In the genomic region with DNA sequence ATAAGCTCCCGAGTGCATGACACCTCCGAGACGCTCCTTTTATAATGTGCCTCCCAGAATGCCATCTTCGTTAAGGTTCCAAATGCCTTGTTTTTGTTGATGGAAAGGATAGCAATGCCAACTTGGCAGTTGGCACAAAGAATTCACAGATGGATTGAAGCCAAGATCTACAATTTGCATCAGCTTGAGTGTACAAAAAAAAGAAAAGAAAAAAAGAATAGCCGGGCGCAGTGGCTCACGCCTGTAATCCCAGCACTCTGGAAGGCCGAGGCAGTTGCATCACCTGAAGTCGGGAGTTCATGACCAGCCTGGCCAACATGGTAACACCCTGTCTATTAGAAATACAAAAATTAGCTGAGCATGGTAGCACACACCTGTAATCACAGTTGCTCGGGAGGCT, we compare ENCODE assay signal across 14 cellular contexts. TPM values are rescaled to one million over a fixed set of nuclear protein-coding genes. Genes with fewer than 3 reads are reported as not detected.
A peak's percentile ranks its signal among the peaks of the same experiment; 100 is the strongest.
DNase-seq lines count a peak whose midpoint lies in the region; ATAC-seq and TF ChIP-seq lines count a peak whose summit lies in the region.
"Had no signal": no experiment of that assay in that cellular context is flagged by ENCODE, and none has a peak within 500 bp of the region (broad histone marks: within the 10 kb centered on the region; RNA-seq: fewer than 3 reads in every experiment).

No MANE protein-coding gene starts in this region.

- peaks cover 0 to 6% (median 0%) of the 10 kb centered on the region in 7 donors for H3K4me1 Mint-ChIP-seq in naive thymus-derived CD4-positive, alpha-beta T cell
- peaks cover 38% of the 10 kb centered on the region for H3K4me1 Mint-ChIP-seq in neural progenitor cell
- H3K4me1 Mint-ChIP-seq: activated CD4-positive, alpha-beta memory T cell treated with anti-CD3 and anti-CD28 coated beads, Interleukin-2, amount 10 ng/mL, durations not matched to agents 7 days and 5 days had no signal

- TF ChIP-seq CTCF in body of pancreas (IDR thresholded peaks at IDR 0.05) (no peak), neural progenitor cell (IDR thresholded peaks at IDR 0.05) (no peak)

- peaks cover 87% of the 10 kb centered on the region for H4K20me1 ChIP-seq in neural progenitor cell (ENCODE audit: low read depth)

- H3K4me1 ChIP-seq in body of pancreas (peaks cover 77% of the 10 kb centered on the region), neural progenitor cell (peaks cover 12% of the 10 kb centered on the region)
- H3K4me1 ChIP-seq in naive thymus-derived CD4-positive, alpha-beta T cell (ENCODE audit: control insufficient read depth in 2 of 2, insufficient read depth in 2 of 2, low read length in 2 of 2) = no peaks in the 10 kb centered on the region

- H3K9ac ChIP-seq in neural progenitor cell = no peak overlapping the region

- peaks cover 9% of the 10 kb centered on the region for H3F3A ChIP-seq in neural progenitor cell (ENCODE audit: low read depth)

- no peaks in the 10 kb centered on the region for H3K36me3 Mint-ChIP-seq in naive thymus-derived CD4-positive, alpha-beta T cell
- peaks cover 19% of the 10 kb centered on the region for H3K36me3 Mint-ChIP-seq in neural progenitor cell

- ATAC-seq in body of pancreas (peak; percentile 21), HG02938 (IDR thresholded peaks at IDR 0.05; ENCODE audit: unreplicated experiment) (no peak)
- ATAC-seq in naive thymus-derived CD4-positive, alpha-beta T cell = no peak
- ATAC-seq: stimulated activated naive CD8-positive, alpha-beta T cell treated with anti-CD3 and anti-CD28 coated beads, Interleukin-15, amount 100 ng/mL, for 72 hours had no signal

- H3K36me3 ChIP-seq in body of pancreas (replicated peaks in 1 of 2; ENCODE audit: insufficient read depth in 1 of 2, low read depth in 2 of 2) = no peaks in the 10 kb centered on the region
- H3K36me3 ChIP-seq in naive thymus-derived CD4-positive, alpha-beta T cell (ENCODE audit: control insufficient read depth in 2 of 3, insufficient read depth in 3 of 3, low read length in 3 of 3) = no peaks in the 10 kb centered on the region
- H3K36me3 ChIP-seq in neural progenitor cell = no peaks in the 10 kb centered on the region
- H3K36me3 ChIP-seq: spleen had no signal

- POLR2A ChIA-PET in naive thymus-derived CD4-positive, alpha-beta T cell (lab: Charles Lee) = no interaction called here

- intact Hi-C loops in body of pancreas (cut with DNase I) = no loop called here
- intact Hi-C loops in naive thymus-derived CD4-positive, alpha-beta T cell (cut with micrococcal nuclease) = no loop called here

- WGBS in body of pancreas, 2 donors = 27 to 31% methylated on average over 10 of the region's 10 CpGs

- peaks cover 0 to 10% (median 0%) of the 10 kb centered on the region in 5 donors for H3K27me3 Mint-ChIP-seq in naive thymus-derived CD4-positive, alpha-beta T cell
- H3K27me3 Mint-ChIP-seq in neural progenitor cell (ENCODE audit: insufficient read depth, low read depth) = peaks cover 2% of the 10 kb centered on the region
- H3K27me3 Mint-ChIP-seq: stimulated activated naive CD8-positive, alpha-beta T cell treated with anti-CD3 and anti-CD28 coated beads, Interleukin-15, amount 100 ng/mL, for 72 hours had no signal

- H3K4me3 Mint-ChIP-seq in naive thymus-derived CD4-positive, alpha-beta T cell = no peak overlapping the region
- no peak overlapping the region for H3K4me3 Mint-ChIP-seq in neural progenitor cell
- H3K4me3 Mint-ChIP-seq: activated CD4-positive, alpha-beta memory T cell treated with anti-CD3 and anti-CD28 coated beads, Interleukin-2, amount 10 ng/mL, durations not matched to agents 7 days and 5 days; stimulated activated naive CD8-positive, alpha-beta T cell treated with anti-CD3 and anti-CD28 coated beads, Interleukin-15, amount 100 ng/mL, for 72 hours had no signal

- H3K4me2 ChIP-seq in neural progenitor cell = no peak overlapping the region

- H3K9me3 ChIP-seq in body of pancreas (no peaks in the 10 kb centered on the region), neural progenitor cell (ENCODE audit: low read depth) (no peaks in the 10 kb centered on the region)
- H3K9me3 ChIP-seq in naive thymus-derived CD4-positive, alpha-beta T cell (ENCODE audit: control insufficient read depth in 2 of 3, low read length in 3 of 3) = no peaks in the 10 kb centered on the region
- H3K9me3 ChIP-seq: spleen had no signal

- H3K9me3 Mint-ChIP-seq in naive thymus-derived CD4-positive, alpha-beta T cell = no peaks in the 10 kb centered on the region
- H3K9me3 Mint-ChIP-seq in neural progenitor cell = peaks cover 3% of the 10 kb centered on the region
- H3K9me3 Mint-ChIP-seq: activated CD4-positive, alpha-beta memory T cell treated with anti-CD3 and anti-CD28 coated beads, Interleukin-2, amount 10 ng/mL, durations not matched to agents 7 days and 5 days; activated T-helper 2 cell treated with anti-CD3 and anti-CD28 coated beads, Interferon-gamma antibody, Interleukin-2, Interleukin-4, amounts not matched to agents 10 μg/mL and 5 μg/mL and 100 μg/mL, durations not matched to agents 14 hours and 24 hours and 36 hours; stimulated activated naive CD8-positive, alpha-beta T cell treated with anti-CD3 and anti-CD28 coated beads, Interleukin-15, amount 100 ng/mL, for 72 hours had no signal

- H3K4me3 ChIP-seq in body of pancreas = no peak overlapping the region
- H3K4me3 ChIP-seq in naive thymus-derived CD4-positive, alpha-beta T cell (ENCODE audit: low read length) = no peak overlapping the region
- no peak overlapping the region for H3K4me3 ChIP-seq in neural progenitor cell
- H3K4me3 ChIP-seq: SK-N-MC, spleen had no signal

- H2AFZ ChIP-seq in neural progenitor cell (replicated peaks) = no peak overlapping the region

- no peak overlapping the region for H3K27ac Mint-ChIP-seq in naive thymus-derived CD4-positive, alpha-beta T cell
- no peak overlapping the region for H3K27ac Mint-ChIP-seq in neural progenitor cell
- H3K27ac Mint-ChIP-seq: activated CD4-positive, alpha-beta memory T cell treated with anti-CD3 and anti-CD28 coated beads, Interleukin-2, amount 10 ng/mL, durations not matched to agents 7 days and 5 days; activated T-helper 2 cell treated with anti-CD3 and anti-CD28 coated beads, Interferon-gamma antibody, Interleukin-2, Interleukin-4, amounts not matched to agents 10 μg/mL and 5 μg/mL and 100 μg/mL, durations not matched to agents 14 hours and 24 hours and 36 hours; stimulated activated naive CD8-positive, alpha-beta T cell treated with anti-CD3 and anti-CD28 coated beads, Interleukin-15, amount 100 ng/mL, for 72 hours had no signal

- H3K27me3 ChIP-seq in body of pancreas (no peaks in the 10 kb centered on the region), neural progenitor cell (no peaks in the 10 kb centered on the region)
- no peaks in the 10 kb centered on the region for H3K27me3 ChIP-seq in naive thymus-derived CD4-positive, alpha-beta T cell (ENCODE audit: control insufficient read depth in 2 of 2, insufficient read depth in 2 of 2, low read length in 2 of 2)
- H3K27me3 ChIP-seq: spleen had no signal

- TF ChIP-seq POLR2A in body of pancreas (IDR thresholded peaks at IDR 0.05) = no peak

- DNase-seq in DMS79 (lab: John Stamatoyannopoulos, UW) (peak; percentile 37), NCI-H2029 (lab: John Stamatoyannopoulos, UW) (peak; percentile 48), body of pancreas (peak; percentile 63 to 76 (median 68)), renal cortical epithelial cell (ENCODE audit: low read depth) (peak; percentile 47), iPS-NIHi7 (ENCODE audit: extremely low spot score) (no peak), neural progenitor cell (ENCODE audit: low spot score) (no peak)
- no peak for DNase-seq in naive thymus-derived CD4-positive, alpha-beta T cell
- DNase-seq: activated CD4-positive, alpha-beta memory T cell treated with anti-CD3 and anti-CD28 coated beads, Interleukin-2, amount 10 ng/mL, durations not matched to agents 7 days and 5 days; H7; spleen; stimulated activated naive CD8-positive, alpha-beta T cell treated with anti-CD3 and anti-CD28 coated beads, Interleukin-15, amount 100 ng/mL, for 72 hours had no signal

- peak overlapping the region; percentile 27 to 95 (median 92) for H3K27ac ChIP-seq in body of pancreas
- H3K27ac ChIP-seq in naive thymus-derived CD4-positive, alpha-beta T cell (ENCODE audit: low read depth, low read length) = no peak overlapping the region
- no peak overlapping the region for H3K27ac ChIP-seq in neural progenitor cell
- H3K27ac ChIP-seq: SK-N-MC had no signal

- peaks cover 76% of the 10 kb centered on the region for H3K79me2 ChIP-seq in neural progenitor cell (ENCODE audit: low read depth)

- CTCF ChIA-PET in naive thymus-derived CD4-positive, alpha-beta T cell (lab: Charles Lee) = interaction anchor here (0.7 kb wide), 1 partner anchor 111 kb away, joined by 3 read pairs; no protein-coding TSS in a partner anchor

RNA-seq across cellular contexts. Expression of a gene that starts 7.6 kb away (rescaled TPM):
- total RNA-seq in body of pancreas = 10 to 100 TPM; 21.0 to 37.2 TPM
- total RNA-seq in renal cortical epithelial cell = 30.4 and 257 TPM in 2 replicates
- total RNA-seq in naive thymus-derived CD4-positive, alpha-beta T cell = 1 to 10 TPM in 4 of 5 experiments, under 1 TPM in 1; 0.95 to 2.5 (median 1.6) TPM
- polyA plus RNA-seq in naive thymus-derived CD4-positive, alpha-beta T cell = under 1 TPM; 0.44 to 0.85 TPM
- total RNA-seq in neural progenitor cell (ENCODE audit: low replicate concordance) = 21.2 and 34.8 TPM in 2 replicates

RNA-seq across cellular contexts. Expression of a gene that starts 8.4 kb away (rescaled TPM):
- total RNA-seq in body of pancreas = 10 to 100 TPM in 1 of 2 donors, 1 to 10 TPM in 1; 2.9 to 13.5 TPM
- total RNA-seq in renal cortical epithelial cell = 1.4 and 23.4 TPM in 2 replicates
- total RNA-seq in naive thymus-derived CD4-positive, alpha-beta T cell = 1 to 10 TPM in 2 of 5 experiments, under 1 TPM in 3; 0.43 to 3.0 (median 0.79) TPM
- not detected for polyA plus RNA-seq in naive thymus-derived CD4-positive, alpha-beta T cell
- total RNA-seq in neural progenitor cell (ENCODE audit: low replicate concordance) = 7.7 and 11.8 TPM in 2 replicates
- total RNA-seq: activated CD4-positive, alpha-beta memory T cell treated with anti-CD3 and anti-CD28 coated beads, Interleukin-2, amount 10 ng/mL, durations not matched to agents 7 days and 5 days; activated T-helper 2 cell treated with anti-CD3 and anti-CD28 coated beads, Interferon-gamma antibody, Interleukin-2, Interleukin-4, amounts not matched to agents 10 μg/mL and 5 μg/mL and 100 μg/mL, durations not matched to agents 14 hours and 24 hours and 36 hours had no signal

Comparison
In these comparisons a context has a peak if more than half of its experiments do, and no peak if none do; other contexts are left out.
1. DNase-seq: peak in DMS79 (single experiment), NCI-H2029 (single experiment), body of pancreas (4 of 4) and renal cortical epithelial cell (single experiment); none in naive thymus-derived CD4-positive, alpha-beta T cell (0 of 9), iPS-NIHi7 (single experiment) and neural progenitor cell (single experiment).
2. H3K27ac ChIP-seq: peak in body of pancreas (4 of 4); none in naive thymus-derived CD4-positive, alpha-beta T cell (single experiment) and neural progenitor cell (single experiment).